In the genomic region with DNA sequence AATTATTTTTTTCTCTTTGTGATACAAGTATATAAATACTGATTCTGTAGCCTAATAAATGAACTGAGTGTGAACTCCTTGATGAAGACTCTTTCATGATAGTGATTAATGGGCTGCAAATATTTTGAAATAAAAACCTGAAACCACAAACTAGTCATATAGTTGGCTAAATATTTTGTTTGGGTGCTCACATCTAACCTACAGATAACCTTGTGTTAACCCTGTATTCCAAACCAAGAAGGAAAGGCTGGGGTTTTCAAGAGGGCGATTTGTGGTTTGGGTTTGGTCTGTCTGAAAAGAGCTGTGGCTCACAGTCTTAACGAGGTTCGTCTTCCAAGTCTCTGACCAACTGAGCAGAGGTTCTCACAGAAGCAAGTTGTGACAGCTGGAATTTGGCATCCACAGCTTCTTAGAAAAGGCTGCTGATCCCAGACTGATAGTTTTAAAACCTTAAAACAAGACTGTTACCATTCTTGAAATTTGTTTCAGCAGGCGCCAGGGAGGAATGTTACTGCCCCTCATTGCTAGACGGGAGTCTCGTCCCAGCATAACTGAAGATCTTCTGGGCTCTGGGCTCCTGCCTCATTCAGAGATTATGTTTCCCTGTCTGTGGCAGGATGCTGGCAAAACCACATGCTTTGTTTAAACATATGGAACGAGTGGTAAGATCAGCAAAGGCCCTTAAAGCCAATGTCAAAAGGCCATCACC, we compare ENCODE assay signal across 1 cellular context.
TF ChIP-seq lines count a peak whose summit lies in the region.

No MANE protein-coding gene starts in this region.

TF ChIP-seq in GM23338, 12 proteins besides CTCF, POLR2A, EP300 and RAD21 (continued from another document):
- TF ChIP-seq, protein P1, sequence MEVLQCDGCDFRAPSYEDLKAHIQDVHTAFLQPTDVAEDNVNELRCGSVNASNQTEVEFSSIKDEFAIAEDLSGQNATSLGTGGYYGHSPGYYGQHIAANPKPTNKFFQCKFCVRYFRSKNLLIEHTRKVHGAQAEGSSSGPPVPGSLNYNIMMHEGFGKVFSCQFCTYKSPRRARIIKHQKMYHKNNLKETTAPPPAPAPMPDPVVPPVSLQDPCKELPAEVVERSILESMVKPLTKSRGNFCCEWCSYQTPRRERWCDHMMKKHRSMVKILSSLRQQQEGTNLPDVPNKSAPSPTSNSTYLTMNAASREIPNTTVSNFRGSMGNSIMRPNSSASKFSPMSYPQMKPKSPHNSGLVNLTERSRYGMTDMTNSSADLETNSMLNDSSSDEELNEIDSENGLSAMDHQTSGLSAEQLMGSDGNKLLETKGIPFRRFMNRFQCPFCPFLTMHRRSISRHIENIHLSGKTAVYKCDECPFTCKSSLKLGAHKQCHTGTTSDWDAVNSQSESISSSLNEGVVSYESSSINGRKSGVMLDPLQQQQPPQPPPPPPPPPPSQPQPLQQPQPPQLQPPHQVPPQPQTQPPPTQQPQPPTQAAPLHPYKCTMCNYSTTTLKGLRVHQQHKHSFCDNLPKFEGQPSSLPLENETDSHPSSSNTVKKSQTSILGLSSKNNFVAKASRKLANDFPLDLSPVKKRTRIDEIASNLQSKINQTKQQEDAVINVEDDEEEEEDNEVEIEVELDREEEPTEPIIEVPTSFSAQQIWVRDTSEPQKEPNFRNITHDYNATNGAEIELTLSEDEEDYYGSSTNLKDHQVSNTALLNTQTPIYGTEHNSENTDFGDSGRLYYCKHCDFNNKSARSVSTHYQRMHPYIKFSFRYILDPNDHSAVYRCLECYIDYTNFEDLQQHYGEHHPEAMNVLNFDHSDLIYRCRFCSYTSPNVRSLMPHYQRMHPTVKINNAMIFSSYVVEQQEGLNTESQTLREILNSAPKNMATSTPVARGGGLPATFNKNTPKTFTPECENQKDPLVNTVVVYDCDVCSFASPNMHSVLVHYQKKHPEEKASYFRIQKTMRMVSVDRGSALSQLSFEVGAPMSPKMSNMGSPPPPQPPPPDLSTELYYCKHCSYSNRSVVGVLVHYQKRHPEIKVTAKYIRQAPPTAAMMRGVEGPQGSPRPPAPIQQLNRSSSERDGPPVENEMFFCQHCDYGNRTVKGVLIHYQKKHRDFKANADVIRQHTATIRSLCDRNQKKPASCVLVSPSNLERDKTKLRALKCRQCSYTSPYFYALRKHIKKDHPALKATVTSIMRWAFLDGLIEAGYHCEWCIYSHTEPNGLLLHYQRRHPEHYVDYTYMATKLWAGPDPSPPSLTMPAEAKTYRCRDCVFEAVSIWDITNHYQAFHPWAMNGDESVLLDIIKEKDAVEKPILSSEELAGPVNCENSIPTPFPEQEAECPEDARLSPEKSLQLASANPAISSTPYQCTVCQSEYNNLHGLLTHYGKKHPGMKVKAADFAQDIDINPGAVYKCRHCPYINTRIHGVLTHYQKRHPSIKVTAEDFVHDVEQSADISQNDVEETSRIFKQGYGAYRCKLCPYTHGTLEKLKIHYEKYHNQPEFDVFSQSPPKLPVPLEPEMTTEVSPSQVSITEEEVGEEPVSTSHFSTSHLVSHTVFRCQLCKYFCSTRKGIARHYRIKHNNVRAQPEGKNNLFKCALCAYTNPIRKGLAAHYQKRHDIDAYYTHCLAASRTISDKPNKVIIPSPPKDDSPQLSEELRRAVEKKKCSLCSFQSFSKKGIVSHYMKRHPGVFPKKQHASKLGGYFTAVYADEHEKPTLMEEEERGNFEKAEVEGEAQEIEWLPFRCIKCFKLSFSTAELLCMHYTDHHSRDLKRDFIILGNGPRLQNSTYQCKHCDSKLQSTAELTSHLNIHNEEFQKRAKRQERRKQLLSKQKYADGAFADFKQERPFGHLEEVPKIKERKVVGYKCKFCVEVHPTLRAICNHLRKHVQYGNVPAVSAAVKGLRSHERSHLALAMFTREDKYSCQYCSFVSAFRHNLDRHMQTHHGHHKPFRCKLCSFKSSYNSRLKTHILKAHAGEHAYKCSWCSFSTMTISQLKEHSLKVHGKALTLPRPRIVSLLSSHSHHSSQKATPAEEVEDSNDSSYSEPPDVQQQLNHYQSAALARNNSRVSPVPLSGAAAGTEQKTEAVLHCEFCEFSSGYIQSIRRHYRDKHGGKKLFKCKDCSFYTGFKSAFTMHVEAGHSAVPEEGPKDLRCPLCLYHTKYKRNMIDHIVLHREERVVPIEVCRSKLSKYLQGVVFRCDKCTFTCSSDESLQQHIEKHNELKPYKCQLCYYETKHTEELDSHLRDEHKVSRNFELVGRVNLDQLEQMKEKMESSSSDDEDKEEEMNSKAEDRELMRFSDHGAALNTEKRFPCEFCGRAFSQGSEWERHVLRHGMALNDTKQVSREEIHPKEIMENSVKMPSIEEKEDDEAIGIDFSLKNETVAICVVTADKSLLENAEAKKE (CRISPR knock-in tag; IDR thresholded peaks at IDR 0.05) = no peak
- TF ChIP-seq CREB1 (CRISPR knock-in tag; IDR thresholded peaks at IDR 0.05; ENCODE audit: low read depth) = no peak
- TF ChIP-seq NANOG (IDR thresholded peaks at IDR 0.05; ENCODE audit: borderline replicate concordance) = no peak
- TF ChIP-seq, protein P2, sequence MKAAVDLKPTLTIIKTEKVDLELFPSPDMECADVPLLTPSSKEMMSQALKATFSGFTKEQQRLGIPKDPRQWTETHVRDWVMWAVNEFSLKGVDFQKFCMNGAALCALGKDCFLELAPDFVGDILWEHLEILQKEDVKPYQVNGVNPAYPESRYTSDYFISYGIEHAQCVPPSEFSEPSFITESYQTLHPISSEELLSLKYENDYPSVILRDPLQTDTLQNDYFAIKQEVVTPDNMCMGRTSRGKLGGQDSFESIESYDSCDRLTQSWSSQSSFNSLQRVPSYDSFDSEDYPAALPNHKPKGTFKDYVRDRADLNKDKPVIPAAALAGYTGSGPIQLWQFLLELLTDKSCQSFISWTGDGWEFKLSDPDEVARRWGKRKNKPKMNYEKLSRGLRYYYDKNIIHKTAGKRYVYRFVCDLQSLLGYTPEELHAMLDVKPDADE (IDR thresholded peaks at IDR 0.05) = no peak
